Comparison of ENCODE assay signal across 26 cellular contexts in genomic region chr4:65069177-65069576, GRCh38.
"Had no signal": no experiment of that assay in that cellular context is flagged by ENCODE, and none has a peak within 500 bp of the region (broad histone marks: within the 10 kb centered on the region; RNA-seq: fewer than 3 reads in every experiment).

No MANE protein-coding gene starts in this region.

- H3K4me3 ChIP-seq: lower lobe of right lung, neural progenitor cell, ovary, right atrium auricular region, right lobe of liver, skin epidermis, suprapubic skin, thoracic aorta, tibial artery, uterus had no signal

- H3K27me3 Mint-ChIP-seq: naive B cell; progenitor cell of endocrine pancreas; stimulated activated naive CD8-positive, alpha-beta T cell treated with anti-CD3 and anti-CD28 coated beads, Interleukin-15, Interleukin-2, amounts not matched to agents 100 ng/mL and 50 ng/mL, for 24 hours; type B pancreatic cell had no signal

- H3K4me1 ChIP-seq: lower lobe of right lung, neural progenitor cell, right atrium auricular region, right lobe of liver, suprapubic skin, tibial artery, uterus had no signal

- H3K36me3 Mint-ChIP-seq: mesothelial cell of epicardium, naive B cell, natural killer cell, neural progenitor cell, type B pancreatic cell had no signal

- H3K27ac ChIP-seq: lower lobe of right lung, neural progenitor cell, ovary, right atrium auricular region, right lobe of liver, skin epidermis, suprapubic skin, thoracic aorta, tibial artery, uterus had no signal

- H3K36me3 ChIP-seq: lower lobe of right lung, neural progenitor cell, ovary, right atrium auricular region, right lobe of liver, suprapubic skin, thoracic aorta, tibial artery, uterus had no signal

- H3K4me1 Mint-ChIP-seq: mesothelial cell of epicardium, naive B cell, natural killer cell, nephron progenitor cell, neural progenitor cell had no signal

- H3K9me3 ChIP-seq: lower lobe of right lung, ovary, right lobe of liver, suprapubic skin, thoracic aorta, tibial artery, uterus had no signal

- H3K27me3 ChIP-seq: neural progenitor cell, ovary, right atrium auricular region, right lobe of liver, suprapubic skin, tibial artery, uterus had no signal

- H3K4me3 Mint-ChIP-seq: mesothelial cell of epicardium; naive B cell; natural killer cell; nephron progenitor cell; neural progenitor cell; stimulated activated naive CD8-positive, alpha-beta T cell treated with anti-CD3 and anti-CD28 coated beads, Interleukin-15, Interleukin-2, amounts not matched to agents 100 ng/mL and 50 ng/mL, for 24 hours; type B pancreatic cell had no signal

- H3K9me3 Mint-ChIP-seq: neural progenitor cell, type B pancreatic cell had no signal

- DNase-seq: hippocampal formation; kidney glomerular epithelial cell; left cardiac atrium; left ventricle myocardium superior; lower lobe of right lung; mammary epithelial cell; mesendoderm; naive B cell; natural killer cell; nephron progenitor cell; ovary; right lobe of liver; stimulated activated CD4-positive, alpha-beta T cell treated with anti-CD3 and anti-CD28 coated beads, Interleukin-4, amount 100 ng/mL, for 24 hours; stimulated activated naive CD4-positive, alpha-beta T cell; tibial artery; uterus had no signal

- H2AFZ ChIP-seq: neural progenitor cell had no signal

- H3K4me2 ChIP-seq: neural progenitor cell had no signal

- ATAC-seq: left cardiac atrium, left lobe of liver, left ventricle myocardium superior, natural killer cell, right lobe of liver had no signal

- H3K27ac Mint-ChIP-seq: mesothelial cell of epicardium; naive B cell; natural killer cell; nephron progenitor cell; neural progenitor cell; progenitor cell of endocrine pancreas; stimulated activated naive CD8-positive, alpha-beta T cell treated with anti-CD3 and anti-CD28 coated beads, Interleukin-15, Interleukin-2, amounts not matched to agents 100 ng/mL and 50 ng/mL, for 24 hours; type B pancreatic cell had no signal

- H3K9ac ChIP-seq: neural progenitor cell had no signal
